In genomic region chr2:96204836-96205235, GRCh38 we compare ENCODE assay signal across 9 cellular contexts. TPM values are rescaled to one million over a fixed set of nuclear protein-coding genes. Genes with fewer than 3 reads are reported as not detected.
DNase-seq lines count a peak whose midpoint lies in the region; ATAC-seq and TF ChIP-seq lines count a peak whose summit lies in the region.
"Had no signal": no experiment of that assay in that cellular context is flagged by ENCODE, and none has a peak within 500 bp of the region (broad histone marks: within the 10 kb centered on the region; RNA-seq: fewer than 3 reads in every experiment).

No MANE protein-coding gene starts in this region.

- no TSS peak for BruUV-seq in Calu3 (replicated peaks; lab: Mats Ljungman, UMichigan)

- intact Hi-C loops in Calu3 (cut with micrococcal nuclease; ENCODE audit: unreplicated experiment) = no loop called here
- intact Hi-C loops in prostate gland (cut with DNase I) = loop anchor here (10.0 kb wide), 1 partner anchor 330 kb away; the partner anchor contains the start of gene ARID5A

- H3K4me3 ChIP-seq in SK-N-MC = peak overlapping the region; percentile 66
- no peak overlapping the region for H3K4me3 ChIP-seq in prostate gland

- peaks cover 12% of the 10 kb centered on the region for H3K4me1 ChIP-seq in prostate gland (replicated peaks)

- H3K27ac Mint-ChIP-seq in Calu3 (ENCODE audit: unreplicated experiment) (no peak overlapping the region), endothelial cell (ENCODE audit: unreplicated experiment) (peak overlapping the region; percentile 93)

- DNase-seq in Calu3 = no peak
- DNase-seq in SK-N-MC (ENCODE audit: low read depth, low spot score) = no peak
- no peak for DNase-seq in endothelial cell (ENCODE audit: low spot score)
- DNase-seq in prostate gland (ENCODE audit: low spot score) = no peak
- no peak for DNase-seq in RKO (ENCODE audit: low spot score)
- DNase-seq in NCI-H1436 (lab: John Stamatoyannopoulos, UW) = no peak
- no peak for DNase-seq in stimulated activated naive CD4-positive, alpha-beta T cell treated with Interleukin-2 at 50 U/mL for 16 hours (lab: John Stamatoyannopoulos, UW)
- DNase-seq: stimulated activated CD4-positive, alpha-beta T cell treated with anti-CD3 and anti-CD28 coated beads, Interleukin-1b, Interleukin-23, amount 100 ng/mL, for 48 hours had no signal

- no peaks in the 10 kb centered on the region for H3K9me3 Mint-ChIP-seq in Calu3 (ENCODE audit: low read depth, unreplicated experiment)
- H3K9me3 Mint-ChIP-seq in endothelial cell (ENCODE audit: unreplicated experiment) = no peaks in the 10 kb centered on the region

- peak overlapping the region; percentile 27 for H3K9ac ChIP-seq in SK-N-MC (ENCODE audit: insufficient read length)

- peaks cover 42% of the 10 kb centered on the region for H3K36me3 Mint-ChIP-seq in Calu3 (ENCODE audit: insufficient read depth, unreplicated experiment)
- H3K36me3 Mint-ChIP-seq in endothelial cell (ENCODE audit: low read depth, unreplicated experiment) = peaks cover 5% of the 10 kb centered on the region

- H3K4me1 Mint-ChIP-seq in Calu3 (ENCODE audit: low read depth, unreplicated experiment) (peaks cover 28% of the 10 kb centered on the region), endothelial cell (ENCODE audit: unreplicated experiment) (peaks cover 39% of the 10 kb centered on the region)

- CTCF ChIA-PET in Calu3 (lab: Charles Lee) = interaction anchor here (0.7 kb wide), 1 partner anchor 25 kb away, joined by 3 read pairs; no protein-coding TSS in a partner anchor

- 18% methylated on average over 2 of the region's 2 CpGs for WGBS in prostate gland

- peaks cover 20% of the 10 kb centered on the region for H3K36me3 ChIP-seq in SK-N-MC (ENCODE audit: insufficient read depth, low read length)
- no peaks in the 10 kb centered on the region for H3K36me3 ChIP-seq in prostate gland

- 0 out of 2 replicates have a peak overlapping the region, but pooled peaks have one; percentile 35 for H3K27ac ChIP-seq in SK-N-MC
- peak overlapping the region; percentile 20 to 38 for H3K27ac ChIP-seq in prostate gland

- H3K4me3 Mint-ChIP-seq in Calu3 (ENCODE audit: low read depth, unreplicated experiment) = peak overlapping the region; percentile 62
- H3K4me3 Mint-ChIP-seq in endothelial cell (ENCODE audit: unreplicated experiment) = peak overlapping the region; percentile 80

- TF ChIP-seq CTCF in Calu3 (IDR thresholded peaks at IDR 0.05; ENCODE audit: unreplicated experiment) = no peak
- no peak for TF ChIP-seq CTCF in endothelial cell (IDR thresholded peaks at IDR 0.05; ENCODE audit: unreplicated experiment)
- TF ChIP-seq CTCF in prostate gland (IDR thresholded peaks at IDR 0.05) = no peak

- no peak for TF ChIP-seq POLR2A in prostate gland (IDR thresholded peaks at IDR 0.05)

- no peaks in the 10 kb centered on the region for H3K27me3 Mint-ChIP-seq in Calu3 (ENCODE audit: unreplicated experiment)
- peaks cover 8% of the 10 kb centered on the region for H3K27me3 Mint-ChIP-seq in endothelial cell (ENCODE audit: unreplicated experiment)

- no peaks in the 10 kb centered on the region for H3K27me3 ChIP-seq in prostate gland (replicated peaks; ENCODE audit: insufficient read depth)

- no peak for ATAC-seq in GM19395 (IDR thresholded peaks at IDR 0.05; ENCODE audit: unreplicated experiment)

- H3K9me3 ChIP-seq in SK-N-MC (ENCODE audit: low read depth, low read length) = no peaks in the 10 kb centered on the region
- no peaks in the 10 kb centered on the region for H3K9me3 ChIP-seq in prostate gland

RNA-seq across cellular contexts. Expression of gene STARD7, which starts 3.8 kb away (rescaled TPM):
- total RNA-seq in Calu3 (2022) (119 and 123 TPM in 2 replicates), endothelial cell (ENCODE audit: unreplicated experiment) (83.4 TPM), prostate gland (100 to 1,000 TPM in 1 of 2 donors, 10 to 100 TPM in 1; 93.1 to 141 TPM)

RNA-seq across cellular contexts. Expression of gene DUSP2, which starts 59.6 kb away (rescaled TPM):
- total RNA-seq in Calu3 (2022) (4.1 and 5.9 TPM in 2 replicates), endothelial cell (ENCODE audit: unreplicated experiment) (not detected), prostate gland (10 to 100 TPM in 1 of 2 donors, 1 to 10 TPM in 1; 5.2 to 45.7 TPM)
